In genomic region chr9:92534199-92535159, GRCh38 we compare ENCODE assay signal across 11 cellular contexts. TPM values are rescaled to one million over a fixed set of nuclear protein-coding genes. Genes with fewer than 3 reads are reported as not detected.
DNase-seq lines count a peak whose midpoint lies in the region; ATAC-seq, FAIRE-seq and TF ChIP-seq lines count a peak whose summit lies in the region.
"Had no signal": no experiment of that assay in that cellular context is flagged by ENCODE, and none has a peak within 500 bp of the region (broad histone marks: within the 10 kb centered on the region; RNA-seq: fewer than 3 reads in every experiment).

No MANE protein-coding gene starts in this region.

- H3K36me3 Mint-ChIP-seq in astrocyte (ENCODE audit: low read depth, unreplicated experiment), result no peaks in the 10 kb centered on the region
- H3K36me3 Mint-ChIP-seq in neural progenitor cell, result no peaks in the 10 kb centered on the region

- DNase-seq in GM03348 (ENCODE audit: low spot score) (peak; percentile 22), astrocyte (ENCODE audit: low read depth) (no peak), neural progenitor cell (ENCODE audit: low spot score) (peak; percentile 7), hippocampal formation (lab: John Stamatoyannopoulos, UW) (no peak), UCSD-AML1 (lab: John Stamatoyannopoulos, UW; ENCODE audit: unreplicated experiment) (no peak)
- DNase-seq: erythroblast; KG1; naive thymus-derived CD4-positive, alpha-beta T cell had no signal

- H3K4me3 ChIP-seq in astrocyte (ENCODE audit: insufficient read depth, low read depth, low read length) (no peak overlapping the region), neural progenitor cell (no peak overlapping the region)

- H3K36me3 ChIP-seq in astrocyte (ENCODE audit: insufficient read depth, low read length) (no peaks in the 10 kb centered on the region), neural progenitor cell (no peaks in the 10 kb centered on the region)

- H3K27me3 Mint-ChIP-seq in astrocyte (ENCODE audit: low read depth, unreplicated experiment) (no peaks in the 10 kb centered on the region), neural progenitor cell (ENCODE audit: insufficient read depth, low read depth) (peaks cover 2% of the 10 kb centered on the region)
- H3K27me3 Mint-ChIP-seq: naive thymus-derived CD4-positive, alpha-beta T cell had no signal

- H3K4me2 ChIP-seq in astrocyte (ENCODE audit: low read length), result peak overlapping the region; percentile 46
- H3K4me2 ChIP-seq in neural progenitor cell, result no peak overlapping the region

- peak overlapping the region; percentile 47 for H2AFZ ChIP-seq in astrocyte (ENCODE audit: low read depth, low read length)
- no peak overlapping the region for H2AFZ ChIP-seq in neural progenitor cell (replicated peaks)

- H3K4me3 Mint-ChIP-seq in astrocyte (ENCODE audit: unreplicated experiment) (no peak overlapping the region), neural progenitor cell (no peak overlapping the region)
- H3K4me3 Mint-ChIP-seq: naive thymus-derived CD4-positive, alpha-beta T cell had no signal

- no peaks in the 10 kb centered on the region for H3K79me2 ChIP-seq in astrocyte (ENCODE audit: insufficient read depth, low read length)
- H3K79me2 ChIP-seq in neural progenitor cell (ENCODE audit: low read depth), result no peaks in the 10 kb centered on the region

- ATAC-seq in HG02870 (IDR thresholded peaks at IDR 0.05; ENCODE audit: unreplicated experiment) (peak; percentile 50), HG03045 (IDR thresholded peaks at IDR 0.05; ENCODE audit: unreplicated experiment) (no peak), GM19023 (IDR thresholded peaks at IDR 0.05; ENCODE audit: unreplicated experiment) (no peak)
- ATAC-seq: naive thymus-derived CD4-positive, alpha-beta T cell had no signal

- TF ChIP-seq CTCF in astrocyte (IDR thresholded peaks at IDR 0.05; ENCODE audit: insufficient read depth, low read depth, low read length) (no peak), neural progenitor cell (IDR thresholded peaks at IDR 0.05) (no peak)

- H3K9me3 Mint-ChIP-seq in astrocyte (ENCODE audit: unreplicated experiment) (no peaks in the 10 kb centered on the region), neural progenitor cell (peaks cover 2% of the 10 kb centered on the region)

- H3F3A ChIP-seq in neural progenitor cell (ENCODE audit: low read depth), result peaks cover 11% of the 10 kb centered on the region

- FAIRE-seq in astrocyte (lab: Jason Lieb, UNC), result peak; percentile 20

- H3K4me1 Mint-ChIP-seq in astrocyte (ENCODE audit: low read depth, unreplicated experiment), result peaks cover 9% of the 10 kb centered on the region
- peaks cover 14% of the 10 kb centered on the region for H3K4me1 Mint-ChIP-seq in neural progenitor cell

- no peak overlapping the region for H3K27ac ChIP-seq in astrocyte (ENCODE audit: low read depth, low read length)
- H3K27ac ChIP-seq in neural progenitor cell, result no peak overlapping the region

- H3K4me1 ChIP-seq in astrocyte (ENCODE audit: insufficient read depth, low read length) (peaks cover 8% of the 10 kb centered on the region), neural progenitor cell (peaks cover 20% of the 10 kb centered on the region)

- no peaks in the 10 kb centered on the region for H4K20me1 ChIP-seq in astrocyte (ENCODE audit: insufficient read depth, low read length)
- no peaks in the 10 kb centered on the region for H4K20me1 ChIP-seq in neural progenitor cell (ENCODE audit: low read depth)

- H3K9me3 ChIP-seq in astrocyte (ENCODE audit: insufficient read depth, low read depth, low read length), result no peaks in the 10 kb centered on the region
- H3K9me3 ChIP-seq in neural progenitor cell (ENCODE audit: low read depth), result no peaks in the 10 kb centered on the region

- H3K9ac ChIP-seq in astrocyte (ENCODE audit: low read length), result no peak overlapping the region
- no peak overlapping the region for H3K9ac ChIP-seq in neural progenitor cell

- H3K27ac Mint-ChIP-seq in astrocyte (ENCODE audit: unreplicated experiment) (peak overlapping the region; percentile 6), neural progenitor cell (no peak overlapping the region)
- H3K27ac Mint-ChIP-seq: naive thymus-derived CD4-positive, alpha-beta T cell had no signal

- H3K27me3 ChIP-seq in astrocyte (ENCODE audit: insufficient read depth, low read length) (no peaks in the 10 kb centered on the region), neural progenitor cell (no peaks in the 10 kb centered on the region)

RNA-seq across cellular contexts. Expression of gene ECM2, which starts 1.3 kb away (rescaled TPM):
- total RNA-seq in astrocyte (0.18 and 0.22 TPM in 2 replicates), neural progenitor cell (ENCODE audit: low replicate concordance) (not detected in 2 replicates)
- total RNA-seq: naive thymus-derived CD4-positive, alpha-beta T cell had no signal

RNA-seq across cellular contexts. Expression of gene ASPN, which starts 52.2 kb away (rescaled TPM):
- total RNA-seq in astrocyte (not detected in 2 replicates), neural progenitor cell (ENCODE audit: low replicate concordance) (not detected in 2 replicates)
- total RNA-seq: naive thymus-derived CD4-positive, alpha-beta T cell had no signal

Comparison
In these comparisons a context has a peak if more than half of its experiments do, and no peak if none do; other contexts are left out.
1. DNase-seq: peak in GM03348 (single experiment) and neural progenitor cell (single experiment); none in astrocyte (single experiment), hippocampal formation (0 of 2) and UCSD-AML1 (single experiment).